Comparison of ENCODE assay signal across 18 cellular contexts in genomic region chr20:57840504-57841296, GRCh38.
DNase-seq lines count a peak whose midpoint lies in the region; ATAC-seq, FAIRE-seq and TF ChIP-seq lines count a peak whose summit lies in the region.
"Had no signal": no experiment of that assay in that cellular context is flagged by ENCODE, and none has a peak within 500 bp of the region (broad histone marks: within the 10 kb centered on the region; RNA-seq: fewer than 3 reads in every experiment).

No MANE protein-coding gene starts in this region.

- H3K27me3 ChIP-seq in vagina = no peaks in the 10 kb centered on the region

- ATAC-seq in left ventricle myocardium superior (no peak), left lobe of liver (no peak), HG02798 (IDR thresholded peaks at IDR 0.05; ENCODE audit: poor library complexity, unreplicated experiment) (no peak)

- no peak for TF ChIP-seq POLR2A in vagina (IDR thresholded peaks at IDR 0.05)

- DNase-seq in cardiac septum (ENCODE audit: low spot score) (peak; percentile 58), left ventricle myocardium superior (no peak), HTR-8/SVneo (ENCODE audit: insufficient read length, low spot score) (no peak), left lobe of liver (ENCODE audit: low spot score) (peak; percentile 35), vagina (ENCODE audit: extremely low spot score in 2 of 2) (peak; percentile 61 to 69), NCI-H146 treated with DMSO at 0.1 percent for 48 hours (lab: John Stamatoyannopoulos, UW; ENCODE audit: unreplicated experiment) (no peak)
- DNase-seq: ACHN; C1 segment of cervical spinal cord; CD4-positive, alpha-beta T cell; DMS79 treated with DMSO at 0.1 percent for 48 hours; EL; GOT3; IMR-90 had no signal

- no peak overlapping the region for H3K27ac ChIP-seq in vagina
- H3K27ac ChIP-seq: HL-60 had no signal

- peak; percentile 77 for FAIRE-seq in HTR-8/SVneo (lab: Jason Lieb, UNC)
- FAIRE-seq: G401.6, GM12891 had no signal

- H3K4me1 ChIP-seq in vagina = no peaks in the 10 kb centered on the region
- H3K4me1 ChIP-seq: HAP-1 had no signal

- H3K4me3 ChIP-seq in vagina = no peak overlapping the region
- H3K4me3 ChIP-seq: HAP-1 had no signal

- no peaks in the 10 kb centered on the region for H3K36me3 ChIP-seq in vagina
- H3K36me3 ChIP-seq: HAP-1 had no signal

- no peak for TF ChIP-seq CTCF in vagina (IDR thresholded peaks at IDR 0.05)

- H3K9me3 ChIP-seq in vagina = no peaks in the 10 kb centered on the region
- H3K9me3 ChIP-seq: HAP-1 had no signal

- intact Hi-C loops in cardiac septum (cut with DNase I) (no loop called here), left ventricle myocardium superior (cut with micrococcal nuclease) (no loop called here), vagina (cut with DNase I) (no loop called here)

Comparison
In these comparisons a context has a peak if more than half of its experiments do, and no peak if none do; other contexts are left out.
1. DNase-seq: peak in cardiac septum (single experiment), left lobe of liver (single experiment) and vagina (2 of 2); none in left ventricle myocardium superior (single experiment), HTR-8/SVneo (single experiment) and NCI-H146 treated with DMSO at 0.1 percent for 48 hours (single experiment).